ENCODE assay signal across 16 cellular contexts in the genomic region with DNA sequence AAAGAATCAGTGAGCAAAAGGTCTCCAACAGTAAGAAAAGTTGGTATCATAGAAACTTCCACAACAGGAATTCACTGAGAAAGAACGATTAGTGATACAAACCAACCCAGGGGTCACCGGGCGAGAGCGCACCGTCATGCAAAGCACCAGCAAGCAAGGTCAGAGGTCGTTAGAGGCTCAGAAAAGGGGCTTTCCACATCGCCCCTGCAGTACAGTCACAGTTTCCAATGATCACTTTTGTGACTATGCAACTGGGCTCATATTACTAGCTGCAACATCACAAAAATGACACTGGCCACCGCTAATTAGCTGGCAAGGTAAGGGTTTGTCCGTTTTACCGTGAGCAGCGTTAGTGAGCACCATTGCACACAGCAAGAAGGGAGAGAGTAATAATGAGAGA.
DNase-seq lines count a peak whose midpoint lies in the region; ATAC-seq and TF ChIP-seq lines count a peak whose summit lies in the region.
"Had no signal": no experiment of that assay in that cellular context is flagged by ENCODE, and none has a peak within 500 bp of the region (broad histone marks: within the 10 kb centered on the region; RNA-seq: fewer than 3 reads in every experiment).

No MANE protein-coding gene starts in this region.

- H3K9me3 ChIP-seq in HEK293 (ENCODE audit: control insufficient read depth, insufficient read depth, low read depth, low read length), result no peaks in the 10 kb centered on the region
- H3K9me3 ChIP-seq in spleen, result no peaks in the 10 kb centered on the region

- H3K9me3 Mint-ChIP-seq in activated T-cell treated with anti-CD3 and anti-CD28 coated beads, Interleukin-2, amount 50 U/mL, for 4 hours, result no peaks in the 10 kb centered on the region
- no peaks in the 10 kb centered on the region for H3K9me3 Mint-ChIP-seq in activated T-helper 2 cell treated with anti-CD3 and anti-CD28 coated beads, Interferon-gamma antibody, Interleukin-2, Interleukin-4, amounts not matched to agents 10 μg/mL and 5 μg/mL and 100 μg/mL, durations not matched to agents 14 hours and 24 hours and 36 hours

- CTCF ChIA-PET in HEK293 (lab: Yijun Ruan, JAX), result no interaction called here

- no peak overlapping the region for H3K4me3 ChIP-seq in HEK293 (ENCODE audit: low read depth, low read length)
- H3K4me3 ChIP-seq in spleen, result no peak overlapping the region

- no peak overlapping the region for H3K27ac ChIP-seq in HEK293 (ENCODE audit: extremely low read depth, low read depth, low read length)
- no peak overlapping the region for H3K27ac ChIP-seq in spleen
- H3K27ac ChIP-seq: C4-2B had no signal

- ATAC-seq in activated T-cell treated with anti-CD3 and anti-CD28 coated beads, Interleukin-2, amount 50 U/mL, for 4 hours, result no peak
- ATAC-seq: PC-3 had no signal

- POLR2A ChIA-PET in HEK293 (lab: Yijun Ruan, JAX), result no interaction called here

- H3K27me3 Mint-ChIP-seq in activated T-cell treated with anti-CD3 and anti-CD28 coated beads, Interleukin-2, amount 50 U/mL, for 4 hours (ENCODE audit: low read depth), result no peaks in the 10 kb centered on the region
- no peaks in the 10 kb centered on the region for H3K27me3 Mint-ChIP-seq in activated T-helper 2 cell treated with anti-CD3 and anti-CD28 coated beads, Interferon-gamma antibody, Interleukin-2, Interleukin-4, amounts not matched to agents 10 μg/mL and 5 μg/mL and 100 μg/mL, durations not matched to agents 14 hours and 24 hours and 36 hours (ENCODE audit: low read depth)

- no peak for TF ChIP-seq CTCF in HEK293 (tag by site-specific recombination; IDR thresholded peaks at IDR 0.05)
- no peak for TF ChIP-seq CTCF in spleen (IDR thresholded peaks at IDR 0.05 in 8 of 11, conservative IDR thresholded peaks at IDR 0.05 in 3 of 11)

- H3K4me1 ChIP-seq in HEK293 (ENCODE audit: control insufficient read depth, insufficient read depth, low read length) (no peaks in the 10 kb centered on the region), spleen (peaks cover 0 to 19% (median 7%) of the 10 kb centered on the region in 6 donors)

- WGBS in spleen, 5 donors, result 71 to 86% (median 86%) methylated on average over 11 of the region's 11 CpGs

- TF ChIP-seq POLR2A in spleen (IDR thresholded peaks at IDR 0.05), result no peak

- H3K27me3 ChIP-seq in spleen (replicated peaks in 1 of 7), result peaks cover 0 to 12% (median 0%) of the 10 kb centered on the region in 7 donors

- peak; percentile 30 to 40 for DNase-seq in activated T-cell treated with anti-CD3 and anti-CD28 coated beads, Interleukin-2, amount 50 U/mL, for 48 hours
- DNase-seq in activated T-cell treated with anti-CD3 and anti-CD28 coated beads, Interleukin-2, amount 50 U/mL, for 4 hours, result no peak
- no peak for DNase-seq in activated T-helper 2 cell treated with anti-CD3 and anti-CD28 coated beads, Interferon-gamma antibody, Interleukin-2, Interleukin-4, amounts not matched to agents 10 μg/mL and 5 μg/mL and 100 μg/mL, durations not matched to agents 14 hours and 24 hours and 36 hours (ENCODE audit: low spot score)
- DNase-seq in spleen (peak; percentile 36), NCI-H1417 treated with DMSO at 0.1 percent for 48 hours (lab: John Stamatoyannopoulos, UW) (no peak), NCI-H2171 treated with DMSO at 0.1 percent for 48 hours (lab: John Stamatoyannopoulos, UW) (no peak)
- DNase-seq: COR-L47, DMS153, NCI-H1048, NCI-H146, NCI-H2081, NCI-H510A, NCI-H774, PC-3 had no signal

- H3K4me1 Mint-ChIP-seq in activated T-cell treated with anti-CD3 and anti-CD28 coated beads, Interleukin-2, amount 50 U/mL, for 4 hours (ENCODE audit: low read depth), result peaks cover 28% of the 10 kb centered on the region
- peaks cover 54% of the 10 kb centered on the region for H3K4me1 Mint-ChIP-seq in activated T-helper 2 cell treated with anti-CD3 and anti-CD28 coated beads, Interferon-gamma antibody, Interleukin-2, Interleukin-4, amounts not matched to agents 10 μg/mL and 5 μg/mL and 100 μg/mL, durations not matched to agents 14 hours and 24 hours and 36 hours (ENCODE audit: low read depth)

- H3K36me3 Mint-ChIP-seq in activated T-cell treated with anti-CD3 and anti-CD28 coated beads, Interleukin-2, amount 50 U/mL, for 4 hours (ENCODE audit: insufficient read depth), result no peaks in the 10 kb centered on the region
- H3K36me3 Mint-ChIP-seq in activated T-helper 2 cell treated with anti-CD3 and anti-CD28 coated beads, Interferon-gamma antibody, Interleukin-2, Interleukin-4, amounts not matched to agents 10 μg/mL and 5 μg/mL and 100 μg/mL, durations not matched to agents 14 hours and 24 hours and 36 hours (ENCODE audit: low read depth), result no peaks in the 10 kb centered on the region

- intact Hi-C loops in activated T-helper 2 cell treated with anti-CD3 and anti-CD28 coated beads, Interferon-gamma antibody, Interleukin-2, Interleukin-4, amounts not matched to agents 10 μg/mL and 5 μg/mL and 100 μg/mL, durations not matched to agents 14 hours and 24 hours and 36 hours (cut with micrococcal nuclease), result no loop called here
- intact Hi-C loops in spleen (cut with DNase I; ENCODE audit: low total_unique reads), result no loop called here

- H3K36me3 ChIP-seq in HEK293 (ENCODE audit: control insufficient read depth in 2 of 2, insufficient read depth in 1 of 2, low read length in 2 of 2), result no peaks in the 10 kb centered on the region
- no peaks in the 10 kb centered on the region for H3K36me3 ChIP-seq in spleen

- H3K4me3 Mint-ChIP-seq in activated T-cell treated with anti-CD3 and anti-CD28 coated beads, Interleukin-2, amount 50 U/mL, for 4 hours, result no peak overlapping the region
- H3K4me3 Mint-ChIP-seq in activated T-helper 2 cell treated with anti-CD3 and anti-CD28 coated beads, Interferon-gamma antibody, Interleukin-2, Interleukin-4, amounts not matched to agents 10 μg/mL and 5 μg/mL and 100 μg/mL, durations not matched to agents 14 hours and 24 hours and 36 hours (ENCODE audit: low read depth), result no peak overlapping the region

- H3K27ac Mint-ChIP-seq in activated T-helper 2 cell treated with anti-CD3 and anti-CD28 coated beads, Interferon-gamma antibody, Interleukin-2, Interleukin-4, amounts not matched to agents 10 μg/mL and 5 μg/mL and 100 μg/mL, durations not matched to agents 14 hours and 24 hours and 36 hours, result peak overlapping the region; percentile 68

TF ChIP-seq in HEK293, 187 proteins besides CTCF, POLR2A, EP300 and RAD21:
- peak; percentile 68 for TF ChIP-seq SETDB1 (IDR thresholded peaks at IDR 0.05; ENCODE audit: insufficient read length, low read length)
- no peak for TF ChIP-seq ZNF558 (tag by site-specific recombination; IDR thresholded peaks at IDR 0.05)
TF ChIP-seq in HEK293: peak in this region for 1.

Comparison
In these comparisons a context has a peak if more than half of its experiments do, and no peak if none do; other contexts are left out.
1. DNase-seq: peak in activated T-cell treated with anti-CD3 and anti-CD28 coated beads, Interleukin-2, amount 50 U/mL, for 48 hours (2 of 2) and spleen (single experiment); none in activated T-cell treated with anti-CD3 and anti-CD28 coated beads, Interleukin-2, amount 50 U/mL, for 4 hours (single experiment), activated T-helper 2 cell treated with anti-CD3 and anti-CD28 coated beads, Interferon-gamma antibody, Interleukin-2, Interleukin-4, amounts not matched to agents 10 μg/mL and 5 μg/mL and 100 μg/mL, durations not matched to agents 14 hours and 24 hours and 36 hours (single experiment), NCI-H1417 treated with DMSO at 0.1 percent for 48 hours (single experiment) and NCI-H2171 treated with DMSO at 0.1 percent for 48 hours (single experiment).